Comparison of ENCODE assay signal across 18 cellular contexts in the genomic region with DNA sequence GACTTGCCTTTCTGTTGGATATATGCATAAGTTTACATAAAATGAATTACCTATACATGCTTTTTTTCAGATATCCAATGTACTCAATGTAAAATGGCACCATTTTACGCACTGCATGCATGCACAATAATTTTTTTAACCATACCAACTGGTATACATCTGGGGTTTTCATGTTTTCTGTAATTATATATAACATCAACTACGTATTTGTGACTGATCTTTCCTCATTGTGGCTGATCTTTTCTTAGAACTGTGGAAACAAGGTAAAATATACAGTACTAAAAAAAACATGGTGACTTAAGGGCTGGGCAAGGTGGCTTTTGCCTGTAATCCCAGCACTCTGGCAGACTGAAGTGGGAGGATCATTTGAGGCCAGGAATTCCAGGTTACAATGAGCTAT. TPM values are rescaled to one million over a fixed set of nuclear protein-coding genes. Genes with fewer than 3 reads are reported as not detected.
A peak's percentile ranks its signal among the peaks of the same experiment; 100 is the strongest.
DNase-seq lines count a peak whose midpoint lies in the region; ATAC-seq and TF ChIP-seq lines count a peak whose summit lies in the region.
"Had no signal": no experiment of that assay in that cellular context is flagged by ENCODE, and none has a peak within 500 bp of the region (broad histone marks: within the 10 kb centered on the region; RNA-seq: fewer than 3 reads in every experiment).

No MANE protein-coding gene starts in this region.

- no peak overlapping the region for H3K4me3 Mint-ChIP-seq in activated T-cell treated with anti-CD3 and anti-CD28 coated beads, Interleukin-2, amount 50 U/mL, for 72 hours
- H3K4me3 Mint-ChIP-seq in activated T-helper 1 cell treated with anti-CD3 and anti-CD28 coated beads, Interleukin-12 subunit alpha, Interleukin-12 subunit beta, Interleukin-2, Interleukin-4 antibody, amounts not matched to agents 30 ng/mL and 10 ng/mL and 1 ng/mL, durations not matched to agents 14 hours and 24 hours and 36 hours = no peak overlapping the region
- H3K4me3 Mint-ChIP-seq in nephron progenitor cell = no peak overlapping the region
- H3K4me3 Mint-ChIP-seq: CD14-positive monocyte had no signal

- TF ChIP-seq CTCF in nephron progenitor cell (IDR thresholded peaks at IDR 0.05) = no peak

- intact Hi-C loops in activated T-helper 1 cell treated with anti-CD3 and anti-CD28 coated beads, Interleukin-12 subunit alpha, Interleukin-12 subunit beta, Interleukin-2, Interleukin-4 antibody, amounts not matched to agents 30 ng/mL and 10 ng/mL and 1 ng/mL, durations not matched to agents 14 hours and 24 hours and 36 hours (cut with micrococcal nuclease) = loop anchor here (10.0 kb wide), 1 partner anchor 49 kb away; no protein-coding TSS in a partner anchor

- peaks cover 9 to 36% of the 10 kb centered on the region in 2 donors for H3K36me3 Mint-ChIP-seq in activated T-cell treated with anti-CD3 and anti-CD28 coated beads, Interleukin-2, amount 50 U/mL, for 72 hours (ENCODE audit: insufficient read depth in 2 of 2)
- H3K36me3 Mint-ChIP-seq in activated T-helper 1 cell treated with anti-CD3 and anti-CD28 coated beads, Interleukin-12 subunit alpha, Interleukin-12 subunit beta, Interleukin-2, Interleukin-4 antibody, amounts not matched to agents 30 ng/mL and 10 ng/mL and 1 ng/mL, durations not matched to agents 14 hours and 24 hours and 36 hours (ENCODE audit: low read depth) = peaks cover 33% of the 10 kb centered on the region
- peaks cover 94% of the 10 kb centered on the region for H3K36me3 Mint-ChIP-seq in nephron progenitor cell (ENCODE audit: low read depth)

- H3K9me3 Mint-ChIP-seq in activated T-cell treated with anti-CD3 and anti-CD28 coated beads, Interleukin-2, amount 50 U/mL, for 72 hours = no peaks in the 10 kb centered on the region
- H3K9me3 Mint-ChIP-seq in activated T-helper 1 cell treated with anti-CD3 and anti-CD28 coated beads, Interleukin-12 subunit alpha, Interleukin-12 subunit beta, Interleukin-2, Interleukin-4 antibody, amounts not matched to agents 30 ng/mL and 10 ng/mL and 1 ng/mL, durations not matched to agents 14 hours and 24 hours and 36 hours = no peaks in the 10 kb centered on the region
- H3K9me3 Mint-ChIP-seq in nephron progenitor cell = peaks cover 13% of the 10 kb centered on the region

- DNase-seq in activated T-cell treated with anti-CD3 and anti-CD28 coated beads, Interleukin-2, amount 50 U/mL, for 72 hours = no peak
- no peak for DNase-seq in activated T-cell treated with anti-CD3 and anti-CD28 coated beads, Interleukin-2, amount 50 U/mL, for 48 hours
- no peak for DNase-seq in activated T-helper 1 cell treated with anti-CD3 and anti-CD28 coated beads, Interleukin-12 subunit alpha, Interleukin-12 subunit beta, Interleukin-2, Interleukin-4 antibody, amounts not matched to agents 30 ng/mL and 10 ng/mL and 1 ng/mL, durations not matched to agents 14 hours and 24 hours and 36 hours (ENCODE audit: low spot score)
- no peak for DNase-seq in nephron progenitor cell
- DNase-seq in DMS153 treated with DMSO at 0.1 percent for 48 hours (lab: John Stamatoyannopoulos, UW; ENCODE audit: unreplicated experiment) = no peak
- DNase-seq: ACHN, AML-193, Caco-2, DMS53, NCI-H1436 treated with DMSO at 0.1 percent for 48 hours, NCI-H2029 treated with DMSO at 0.1 percent for 48 hours, NCI-H510A treated with DMSO at 0.1 percent for 48 hours, Peyer's patch, SHP77 had no signal

- no peaks in the 10 kb centered on the region for H3K27me3 Mint-ChIP-seq in activated T-cell treated with anti-CD3 and anti-CD28 coated beads, Interleukin-2, amount 50 U/mL, for 72 hours (ENCODE audit: low read depth)
- H3K27me3 Mint-ChIP-seq in activated T-helper 1 cell treated with anti-CD3 and anti-CD28 coated beads, Interleukin-12 subunit alpha, Interleukin-12 subunit beta, Interleukin-2, Interleukin-4 antibody, amounts not matched to agents 30 ng/mL and 10 ng/mL and 1 ng/mL, durations not matched to agents 14 hours and 24 hours and 36 hours (ENCODE audit: insufficient read depth) = no peaks in the 10 kb centered on the region
- no peaks in the 10 kb centered on the region for H3K27me3 Mint-ChIP-seq in nephron progenitor cell (ENCODE audit: low read depth, poor library complexity)

- H3K4me1 Mint-ChIP-seq in activated T-cell treated with anti-CD3 and anti-CD28 coated beads, Interleukin-2, amount 50 U/mL, for 72 hours (ENCODE audit: low read depth) = peaks cover 53% of the 10 kb centered on the region
- peaks cover 44% of the 10 kb centered on the region for H3K4me1 Mint-ChIP-seq in activated T-helper 1 cell treated with anti-CD3 and anti-CD28 coated beads, Interleukin-12 subunit alpha, Interleukin-12 subunit beta, Interleukin-2, Interleukin-4 antibody, amounts not matched to agents 30 ng/mL and 10 ng/mL and 1 ng/mL, durations not matched to agents 14 hours and 24 hours and 36 hours (ENCODE audit: low read depth)
- peaks cover 5% of the 10 kb centered on the region for H3K4me1 Mint-ChIP-seq in nephron progenitor cell

- H3K27ac Mint-ChIP-seq in activated T-cell treated with anti-CD3 and anti-CD28 coated beads, Interleukin-2, amount 50 U/mL, for 72 hours = peak overlapping the region; percentile 15
- H3K27ac Mint-ChIP-seq in activated T-helper 1 cell treated with anti-CD3 and anti-CD28 coated beads, Interleukin-12 subunit alpha, Interleukin-12 subunit beta, Interleukin-2, Interleukin-4 antibody, amounts not matched to agents 30 ng/mL and 10 ng/mL and 1 ng/mL, durations not matched to agents 14 hours and 24 hours and 36 hours = peak overlapping the region; percentile 71
- peak overlapping the region; percentile 25 for H3K27ac Mint-ChIP-seq in nephron progenitor cell

- peak; percentile 34 to 38 for ATAC-seq in activated T-cell treated with anti-CD3 and anti-CD28 coated beads, Interleukin-2, amount 50 U/mL, for 72 hours (replicated peaks in 1 of 2)
- no peak for ATAC-seq in esophagus mucosa
- ATAC-seq in GM21619 (IDR thresholded peaks at IDR 0.05; ENCODE audit: unreplicated experiment) = no peak
- ATAC-seq: K562 had no signal

RNA-seq across cellular contexts. Expression of a gene that starts 18.5 kb away (rescaled TPM):
- total RNA-seq in activated T-cell treated with anti-CD3 and anti-CD28 coated beads, Interleukin-2, amount 50 U/mL, for 72 hours = 10 to 100 TPM; 51.0 to 52.7 TPM
- 79.0 and 82.0 TPM in 2 replicates for total RNA-seq in activated T-helper 1 cell treated with anti-CD3 and anti-CD28 coated beads, Interleukin-12 subunit alpha, Interleukin-12 subunit beta, Interleukin-2, Interleukin-4 antibody, amounts not matched to agents 30 ng/mL and 10 ng/mL and 1 ng/mL, durations not matched to agents 14 hours and 24 hours and 36 hours
- total RNA-seq in esophagus mucosa = 28.9 TPM

Comparison
In these comparisons a context has a peak if more than half of its experiments do, and no peak if none do; other contexts are left out.
1. ATAC-seq: peak in activated T-cell treated with anti-CD3 and anti-CD28 coated beads, Interleukin-2, amount 50 U/mL, for 72 hours (2 of 2); none in esophagus mucosa (single experiment) and GM21619 (single experiment).
2. H3K27ac Mint-ChIP-seq: peak in every context shown above with its lines; median percentile 71 in activated T-helper 1 cell treated with anti-CD3 and anti-CD28 coated beads, Interleukin-12 subunit alpha, Interleukin-12 subunit beta, Interleukin-2, Interleukin-4 antibody, amounts not matched to agents 30 ng/mL and 10 ng/mL and 1 ng/mL, durations not matched to agents 14 hours and 24 hours and 36 hours; 25 in nephron progenitor cell; 15 in activated T-cell treated with anti-CD3 and anti-CD28 coated beads, Interleukin-2, amount 50 U/mL, for 72 hours.